In genomic region chr5:38473008-38473407, GRCh38 we compare ENCODE assay signal across 1 cellular context.
TF ChIP-seq lines count a peak whose summit lies in the region.

No MANE protein-coding gene starts in this region.

TF ChIP-seq in endothelial cell of umbilical vein, 7 proteins besides CTCF, POLR2A, EP300 and RAD21 (continued from another document):
- TF ChIP-seq JUN (IDR thresholded peaks at IDR 0.05; ENCODE audit: borderline replicate concordance, insufficient read depth, insufficient read length, low read depth) (no peak), MYC (IDR thresholded peaks at IDR 0.05; ENCODE audit: low read depth, low read length) (no peak), GATA2 (IDR thresholded peaks at IDR 0.05; ENCODE audit: insufficient read depth, insufficient read length, low read depth, low read length) (no peak), POLR2AphosphoS5 (IDR thresholded peaks at IDR 0.05; ENCODE audit: insufficient read depth, low read depth, low read length) (no peak), FOS (IDR thresholded peaks at IDR 0.05; ENCODE audit: borderline replicate concordance, insufficient read depth, low read length) (no peak)
